In the genomic region with DNA sequence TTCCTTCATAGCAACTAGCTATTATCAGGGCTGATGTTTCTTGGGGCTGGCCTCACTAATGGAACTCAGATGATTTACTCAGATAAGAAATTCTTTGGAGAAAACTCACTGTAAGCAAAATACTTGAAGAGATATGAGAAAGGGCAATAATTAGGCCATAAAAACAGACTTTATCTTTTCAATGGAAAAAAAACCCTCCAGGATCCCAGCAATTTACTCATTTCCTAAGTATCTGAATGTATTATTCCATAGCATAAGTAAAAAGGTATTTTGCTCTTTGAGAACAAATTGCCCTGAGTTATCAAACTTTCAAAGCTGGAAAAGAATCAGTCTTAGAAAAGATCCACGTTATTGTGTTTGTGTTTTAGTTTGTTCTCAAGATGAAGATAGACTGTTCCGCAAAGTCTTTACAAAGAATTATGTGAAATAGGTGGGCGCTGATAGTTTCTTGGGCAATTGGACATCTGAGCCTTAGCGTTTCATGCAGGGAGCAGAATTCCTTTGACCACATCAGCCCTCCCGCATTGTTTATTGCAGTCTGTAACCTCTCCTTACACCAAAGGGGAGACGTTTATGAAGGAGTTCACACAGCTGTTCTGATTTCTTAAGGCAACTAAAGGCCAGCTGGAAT, we compare ENCODE assay signal across 1 cellular context.
A peak's percentile ranks its signal among the peaks of the same experiment; 100 is the strongest.
TF ChIP-seq lines count a peak whose summit lies in the region.

No MANE protein-coding gene starts in this region.

TF ChIP-seq in SK-N-SH, 30 proteins besides CTCF, POLR2A, EP300 and RAD21:
- TF ChIP-seq TAF1 (IDR thresholded peaks at IDR 0.05; ENCODE audit: borderline replicate concordance, low read depth, low read length) (no peak), JUND (IDR thresholded peaks at IDR 0.05) (peak; percentile 53), MEF2A (IDR thresholded peaks at IDR 0.05; ENCODE audit: borderline replicate concordance, low read depth) (0 out of 2 replicates have a peak, but pooled peaks have one; percentile 11), TEAD4 (IDR thresholded peaks at IDR 0.05; ENCODE audit: borderline replicate concordance, insufficient read depth) (peak; percentile 82), SIN3A (IDR thresholded peaks at IDR 0.05; ENCODE audit: borderline replicate concordance, low read depth, low read length) (no peak), MXI1 (IDR thresholded peaks at IDR 0.05; ENCODE audit: low read depth, low read length) (no peak), RCOR1 (IDR thresholded peaks at IDR 0.05; ENCODE audit: low read length) (no peak), NFIC (IDR thresholded peaks at IDR 0.05; ENCODE audit: borderline replicate concordance) (peak; percentile 26; the same call in 1 of the 2 replicates), RFX5 (IDR thresholded peaks at IDR 0.05; ENCODE audit: low read length) (no peak), TCF12 (IDR thresholded peaks at IDR 0.05) (peak; percentile 78), GATA2 (CRISPR knock-in tag; IDR thresholded peaks at IDR 0.05) (no peak), NRF1 (IDR thresholded peaks at IDR 0.05; ENCODE audit: low read depth, low read length) (no peak), FOSL2 (IDR thresholded peaks at IDR 0.05; ENCODE audit: borderline replicate concordance, low read depth) (peak; percentile 38; the same call in 1 of the 2 replicates), RXRA (IDR thresholded peaks at IDR 0.05; ENCODE audit: borderline replicate concordance, low read depth) (no peak), CHD2 (IDR thresholded peaks at IDR 0.05; ENCODE audit: low read length, partially characterized antibody) (no peak), EZH2phosphoT487 (IDR thresholded peaks at IDR 0.05; ENCODE audit: borderline replicate concordance, low read depth) (no peak), FOXM1 (IDR thresholded peaks at IDR 0.05; ENCODE audit: low read depth) (no peak; the same call in none of the 2 replicates), POLR2AphosphoS5 (IDR thresholded peaks at IDR 0.05; ENCODE audit: low read depth, low read length) (no peak)
- TF ChIP-seq, protein P1, sequence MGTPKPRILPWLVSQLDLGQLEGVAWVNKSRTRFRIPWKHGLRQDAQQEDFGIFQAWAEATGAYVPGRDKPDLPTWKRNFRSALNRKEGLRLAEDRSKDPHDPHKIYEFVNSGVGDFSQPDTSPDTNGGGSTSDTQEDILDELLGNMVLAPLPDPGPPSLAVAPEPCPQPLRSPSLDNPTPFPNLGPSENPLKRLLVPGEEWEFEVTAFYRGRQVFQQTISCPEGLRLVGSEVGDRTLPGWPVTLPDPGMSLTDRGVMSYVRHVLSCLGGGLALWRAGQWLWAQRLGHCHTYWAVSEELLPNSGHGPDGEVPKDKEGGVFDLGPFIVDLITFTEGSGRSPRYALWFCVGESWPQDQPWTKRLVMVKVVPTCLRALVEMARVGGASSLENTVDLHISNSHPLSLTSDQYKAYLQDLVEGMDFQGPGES (IDR thresholded peaks at IDR 0.05; ENCODE audit: low read depth, low read length) = no peak
- TF ChIP-seq, protein P2, sequence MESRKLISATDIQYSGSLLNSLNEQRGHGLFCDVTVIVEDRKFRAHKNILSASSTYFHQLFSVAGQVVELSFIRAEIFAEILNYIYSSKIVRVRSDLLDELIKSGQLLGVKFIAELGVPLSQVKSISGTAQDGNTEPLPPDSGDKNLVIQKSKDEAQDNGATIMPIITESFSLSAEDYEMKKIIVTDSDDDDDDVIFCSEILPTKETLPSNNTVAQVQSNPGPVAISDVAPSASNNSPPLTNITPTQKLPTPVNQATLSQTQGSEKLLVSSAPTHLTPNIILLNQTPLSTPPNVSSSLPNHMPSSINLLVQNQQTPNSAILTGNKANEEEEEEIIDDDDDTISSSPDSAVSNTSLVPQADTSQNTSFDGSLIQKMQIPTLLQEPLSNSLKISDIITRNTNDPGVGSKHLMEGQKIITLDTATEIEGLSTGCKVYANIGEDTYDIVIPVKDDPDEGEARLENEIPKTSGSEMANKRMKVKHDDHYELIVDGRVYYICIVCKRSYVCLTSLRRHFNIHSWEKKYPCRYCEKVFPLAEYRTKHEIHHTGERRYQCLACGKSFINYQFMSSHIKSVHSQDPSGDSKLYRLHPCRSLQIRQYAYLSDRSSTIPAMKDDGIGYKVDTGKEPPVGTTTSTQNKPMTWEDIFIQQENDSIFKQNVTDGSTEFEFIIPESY (IDR thresholded peaks at IDR 0.05; ENCODE audit: borderline replicate concordance, low read depth) = no peak
- TF ChIP-seq, protein P3, sequence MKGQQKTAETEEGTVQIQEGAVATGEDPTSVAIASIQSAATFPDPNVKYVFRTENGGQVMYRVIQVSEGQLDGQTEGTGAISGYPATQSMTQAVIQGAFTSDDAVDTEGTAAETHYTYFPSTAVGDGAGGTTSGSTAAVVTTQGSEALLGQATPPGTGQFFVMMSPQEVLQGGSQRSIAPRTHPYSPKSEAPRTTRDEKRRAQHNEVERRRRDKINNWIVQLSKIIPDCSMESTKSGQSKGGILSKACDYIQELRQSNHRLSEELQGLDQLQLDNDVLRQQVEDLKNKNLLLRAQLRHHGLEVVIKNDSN (IDR thresholded peaks at IDR 0.05; ENCODE audit: borderline replicate concordance, low read depth) = no peak
- TF ChIP-seq, protein P4, sequence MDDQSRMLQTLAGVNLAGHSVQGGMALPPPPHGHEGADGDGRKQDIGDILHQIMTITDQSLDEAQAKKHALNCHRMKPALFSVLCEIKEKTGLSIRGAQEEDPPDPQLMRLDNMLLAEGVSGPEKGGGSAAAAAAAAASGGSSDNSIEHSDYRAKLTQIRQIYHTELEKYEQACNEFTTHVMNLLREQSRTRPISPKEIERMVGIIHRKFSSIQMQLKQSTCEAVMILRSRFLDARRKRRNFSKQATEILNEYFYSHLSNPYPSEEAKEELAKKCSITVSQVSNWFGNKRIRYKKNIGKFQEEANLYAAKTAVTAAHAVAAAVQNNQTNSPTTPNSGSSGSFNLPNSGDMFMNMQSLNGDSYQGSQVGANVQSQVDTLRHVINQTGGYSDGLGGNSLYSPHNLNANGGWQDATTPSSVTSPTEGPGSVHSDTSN (IDR thresholded peaks at IDR 0.05) = peak; percentile 47
TF ChIP-seq in SK-N-SH: peak in this region for 7.
